16 cellular contexts compared by ENCODE assay signal in genomic region chr7:101862280-101863220, GRCh38. TPM values are rescaled to one million over a fixed set of nuclear protein-coding genes. Genes with fewer than 3 reads are reported as not detected.
DNase-seq lines count a peak whose midpoint lies in the region; TF ChIP-seq lines count a peak whose summit lies in the region.
"Had no signal": no experiment of that assay in that cellular context is flagged by ENCODE, and none has a peak within 500 bp of the region (broad histone marks: within the 10 kb centered on the region; RNA-seq: fewer than 3 reads in every experiment).

No MANE protein-coding gene starts in this region.

- peaks cover 23 to 37% (median 28%) of the 10 kb centered on the region in 3 donors for H3K4me1 Mint-ChIP-seq in CD8-positive, alpha-beta memory T cell
- peaks cover 20% of the 10 kb centered on the region for H3K4me1 Mint-ChIP-seq in activated T-helper 1 cell treated with anti-CD3 and anti-CD28 coated beads, Interleukin-12 subunit alpha, Interleukin-12 subunit beta, Interleukin-2, Interleukin-4 antibody, amounts not matched to agents 30 ng/mL and 10 ng/mL and 1 ng/mL, durations not matched to agents 14 hours and 24 hours and 36 hours (ENCODE audit: low read depth)

- DNase-seq in CD8-positive, alpha-beta memory T cell = no peak
- peak; percentile 52 for DNase-seq in KBM-7
- DNase-seq in activated T-helper 1 cell treated with anti-CD3 and anti-CD28 coated beads, Interleukin-12 subunit alpha, Interleukin-12 subunit beta, Interleukin-2, Interleukin-4 antibody, amounts not matched to agents 30 ng/mL and 10 ng/mL and 1 ng/mL, durations not matched to agents 14 hours and 24 hours and 36 hours (ENCODE audit: low spot score) = no peak
- DNase-seq in left kidney (ENCODE audit: low read depth, low spot score) = peak; percentile 88
- DNase-seq in retina = no peak
- DNase-seq in RPMI8226 = no peak
- DNase-seq in thyroid gland = no peak
- no peak for DNase-seq in hippocampal formation (lab: John Stamatoyannopoulos, UW)
- DNase-seq: activated CD8-positive, alpha-beta memory T cell treated with anti-CD3 and anti-CD28 coated beads for 24 hours; activated naive CD8-positive, alpha-beta T cell treated with anti-CD3 and anti-CD28 coated beads for 36 hours; BE2C; cortex of kidney; left colon; occipital lobe; stimulated activated naive CD4-positive, alpha-beta T cell; T-helper 2 cell had no signal

- in situ Hi-C loops in KBM-7 (cut with MboI; ENCODE audit: low pct_unique_long_range_greater_than_20kb, low sequenced_read_pairs) = no loop called here

- CTCF ChIA-PET in CD8-positive, alpha-beta memory T cell (lab: Charles Lee) = no interaction called here

- TF ChIP-seq POLR2A in thyroid gland (IDR thresholded peaks at IDR 0.05) = no peak

- H3K4me1 ChIP-seq in CD8-positive, alpha-beta memory T cell (ENCODE audit: insufficient read depth, low read length) = peaks cover 5% of the 10 kb centered on the region
- peaks cover 17 to 44% of the 10 kb centered on the region in 2 donors for H3K4me1 ChIP-seq in thyroid gland

- no peak overlapping the region for H3K4me3 ChIP-seq in CD8-positive, alpha-beta memory T cell (ENCODE audit: low read length)
- H3K4me3 ChIP-seq in thyroid gland (replicated peaks in 1 of 3) = no peak overlapping the region

- peaks cover 3 to 5% (median 4%) of the 10 kb centered on the region in 3 donors for H3K36me3 Mint-ChIP-seq in CD8-positive, alpha-beta memory T cell
- no peaks in the 10 kb centered on the region for H3K36me3 Mint-ChIP-seq in activated T-helper 1 cell treated with anti-CD3 and anti-CD28 coated beads, Interleukin-12 subunit alpha, Interleukin-12 subunit beta, Interleukin-2, Interleukin-4 antibody, amounts not matched to agents 30 ng/mL and 10 ng/mL and 1 ng/mL, durations not matched to agents 14 hours and 24 hours and 36 hours (ENCODE audit: low read depth)
- H3K36me3 Mint-ChIP-seq: activated naive CD8-positive, alpha-beta T cell treated with anti-CD3 and anti-CD28 coated beads for 36 hours had no signal

- H3K27me3 Mint-ChIP-seq in CD8-positive, alpha-beta memory T cell = no peaks in the 10 kb centered on the region
- H3K27me3 Mint-ChIP-seq in activated T-helper 1 cell treated with anti-CD3 and anti-CD28 coated beads, Interleukin-12 subunit alpha, Interleukin-12 subunit beta, Interleukin-2, Interleukin-4 antibody, amounts not matched to agents 30 ng/mL and 10 ng/mL and 1 ng/mL, durations not matched to agents 14 hours and 24 hours and 36 hours (ENCODE audit: insufficient read depth) = peaks cover 2% of the 10 kb centered on the region
- H3K27me3 Mint-ChIP-seq: activated naive CD8-positive, alpha-beta T cell treated with anti-CD3 and anti-CD28 coated beads for 36 hours had no signal

- no peaks in the 10 kb centered on the region for H3K9me3 ChIP-seq in CD8-positive, alpha-beta memory T cell (ENCODE audit: low read length)
- no peaks in the 10 kb centered on the region for H3K9me3 ChIP-seq in thyroid gland
- H3K9me3 ChIP-seq: BE2C had no signal

- H3K27ac Mint-ChIP-seq in CD8-positive, alpha-beta memory T cell = peak overlapping the region in 1 of 8 donors; percentile 47
- peak overlapping the region; percentile 23 for H3K27ac Mint-ChIP-seq in activated T-helper 1 cell treated with anti-CD3 and anti-CD28 coated beads, Interleukin-12 subunit alpha, Interleukin-12 subunit beta, Interleukin-2, Interleukin-4 antibody, amounts not matched to agents 30 ng/mL and 10 ng/mL and 1 ng/mL, durations not matched to agents 14 hours and 24 hours and 36 hours
- H3K27ac Mint-ChIP-seq: activated naive CD8-positive, alpha-beta T cell treated with anti-CD3 and anti-CD28 coated beads for 36 hours had no signal

- intact Hi-C loops in activated T-helper 1 cell treated with anti-CD3 and anti-CD28 coated beads, Interleukin-12 subunit alpha, Interleukin-12 subunit beta, Interleukin-2, Interleukin-4 antibody, amounts not matched to agents 30 ng/mL and 10 ng/mL and 1 ng/mL, durations not matched to agents 14 hours and 24 hours and 36 hours (cut with micrococcal nuclease) = no loop called here
- intact Hi-C loops in thyroid gland (cut with DNase I) = no loop called here

- POLR2A ChIA-PET in CD8-positive, alpha-beta memory T cell (lab: Charles Lee) = no interaction called here

- no peaks in the 10 kb centered on the region for H3K27me3 ChIP-seq in CD8-positive, alpha-beta memory T cell (ENCODE audit: insufficient read depth, low read length, poor library complexity, severe bottlenecking)
- no peaks in the 10 kb centered on the region for H3K27me3 ChIP-seq in thyroid gland
- H3K27me3 ChIP-seq: BE2C had no signal

- H3K27ac ChIP-seq in CD8-positive, alpha-beta memory T cell (ENCODE audit: low read depth, low read length) = peak overlapping the region; percentile 34
- no peak overlapping the region for H3K27ac ChIP-seq in thyroid gland

- H3K9me3 Mint-ChIP-seq in CD8-positive, alpha-beta memory T cell = no peaks in the 10 kb centered on the region
- H3K9me3 Mint-ChIP-seq in activated T-helper 1 cell treated with anti-CD3 and anti-CD28 coated beads, Interleukin-12 subunit alpha, Interleukin-12 subunit beta, Interleukin-2, Interleukin-4 antibody, amounts not matched to agents 30 ng/mL and 10 ng/mL and 1 ng/mL, durations not matched to agents 14 hours and 24 hours and 36 hours = no peaks in the 10 kb centered on the region
- H3K9me3 Mint-ChIP-seq: activated naive CD8-positive, alpha-beta T cell treated with anti-CD3 and anti-CD28 coated beads for 36 hours had no signal

- 79 to 82% methylated on average over 18 of the region's 18 CpGs for WGBS in thyroid gland, 2 donors

- TF ChIP-seq CTCF in thyroid gland (IDR thresholded peaks at IDR 0.05) = no peak

- H3K4me3 Mint-ChIP-seq in CD8-positive, alpha-beta memory T cell = peak overlapping the region in 1 of 7 donors; percentile 62
- H3K4me3 Mint-ChIP-seq in activated T-helper 1 cell treated with anti-CD3 and anti-CD28 coated beads, Interleukin-12 subunit alpha, Interleukin-12 subunit beta, Interleukin-2, Interleukin-4 antibody, amounts not matched to agents 30 ng/mL and 10 ng/mL and 1 ng/mL, durations not matched to agents 14 hours and 24 hours and 36 hours = no peak overlapping the region
- H3K4me3 Mint-ChIP-seq: activated naive CD8-positive, alpha-beta T cell treated with anti-CD3 and anti-CD28 coated beads for 36 hours had no signal

- no peaks in the 10 kb centered on the region for H3K36me3 ChIP-seq in CD8-positive, alpha-beta memory T cell (ENCODE audit: insufficient read depth, low read length)
- H3K36me3 ChIP-seq in thyroid gland = no peaks in the 10 kb centered on the region
- H3K36me3 ChIP-seq: BE2C had no signal

RNA-seq across cellular contexts. Expression of gene CUX1, which starts 45.1 kb away (rescaled TPM):
- total RNA-seq in CD8-positive, alpha-beta memory T cell = 10 to 100 TPM; 23.2 to 23.6 TPM
- 26.4 TPM for polyA plus RNA-seq in CD8-positive, alpha-beta memory T cell
- 26.1 and 26.9 TPM in 2 replicates for total RNA-seq in activated T-helper 1 cell treated with anti-CD3 and anti-CD28 coated beads, Interleukin-12 subunit alpha, Interleukin-12 subunit beta, Interleukin-2, Interleukin-4 antibody, amounts not matched to agents 30 ng/mL and 10 ng/mL and 1 ng/mL, durations not matched to agents 14 hours and 24 hours and 36 hours
- 100 to 1,000 TPM in 3 of 4 donors, 10 to 100 TPM in 1; 93.8 to 156 (median 112) TPM for total RNA-seq in thyroid gland

Comparison
In these comparisons a context has a peak if more than half of its experiments do, and no peak if none do; other contexts are left out.
1. DNase-seq: peak in KBM-7 (single experiment) and left kidney (single experiment); none in CD8-positive, alpha-beta memory T cell (0 of 5), activated T-helper 1 cell treated with anti-CD3 and anti-CD28 coated beads, Interleukin-12 subunit alpha, Interleukin-12 subunit beta, Interleukin-2, Interleukin-4 antibody, amounts not matched to agents 30 ng/mL and 10 ng/mL and 1 ng/mL, durations not matched to agents 14 hours and 24 hours and 36 hours (single experiment), retina (single experiment), RPMI8226 (single experiment), thyroid gland (0 of 2) and hippocampal formation (0 of 2).